In the genomic region with DNA sequence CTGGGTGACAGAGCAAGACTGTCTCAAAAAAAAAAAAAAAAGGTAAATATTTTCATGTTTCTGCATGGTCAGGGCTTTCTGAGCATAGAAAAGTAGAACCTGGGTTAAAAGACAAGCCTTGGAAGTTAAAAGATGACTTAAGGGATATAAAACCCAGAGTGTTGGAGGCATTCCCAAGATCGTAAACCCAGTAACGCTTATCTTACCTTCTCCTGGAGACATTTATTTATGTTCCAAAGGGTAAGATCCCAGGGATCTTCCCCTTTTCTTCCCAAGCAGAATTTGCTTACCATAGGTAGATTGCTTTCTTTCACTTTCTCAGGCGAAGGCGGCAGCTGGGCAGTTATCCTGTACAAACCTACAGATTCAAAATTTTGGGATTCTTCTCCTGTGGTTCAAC, we compare ENCODE assay signal across 19 cellular contexts. TPM values are rescaled to one million over a fixed set of nuclear protein-coding genes. Genes with fewer than 3 reads are reported as not detected.
A peak's percentile ranks its signal among the peaks of the same experiment; 100 is the strongest.
DNase-seq lines count a peak whose midpoint lies in the region; ATAC-seq and TF ChIP-seq lines count a peak whose summit lies in the region.
"Had no signal": no experiment of that assay in that cellular context is flagged by ENCODE, and none has a peak within 500 bp of the region (broad histone marks: within the 10 kb centered on the region; RNA-seq: fewer than 3 reads in every experiment).

No MANE protein-coding gene starts in this region.

- TF ChIP-seq CTCF in HEK293 (tag by site-specific recombination; IDR thresholded peaks at IDR 0.05) = no peak

- H3K36me3 ChIP-seq in HEK293 (ENCODE audit: control insufficient read depth in 2 of 2, insufficient read depth in 1 of 2, low read length in 2 of 2) = no peaks in the 10 kb centered on the region
- H3K36me3 ChIP-seq: BLaER1, SJSA1 had no signal

- intact Hi-C loops in left colon (cut with DNase I, micrococcal nuclease) = no loop called here
- intact Hi-C loops in activated T-helper 2 cell treated with anti-CD3 and anti-CD28 coated beads, Interferon-gamma antibody, Interleukin-2, Interleukin-4, amounts not matched to agents 10 μg/mL and 5 μg/mL and 100 μg/mL, durations not matched to agents 14 hours and 24 hours and 36 hours (cut with micrococcal nuclease) = no loop called here
- intact Hi-C loops in activated CD4-positive, alpha-beta T cell treated with anti-CD3 and anti-CD28 coated beads for 36 hours (cut with DNase I, micrococcal nuclease) = no loop called here

- H3K4me1 Mint-ChIP-seq in activated T-helper 2 cell treated with anti-CD3 and anti-CD28 coated beads, Interferon-gamma antibody, Interleukin-2, Interleukin-4, amounts not matched to agents 10 μg/mL and 5 μg/mL and 100 μg/mL, durations not matched to agents 14 hours and 24 hours and 36 hours (ENCODE audit: low read depth) = no peaks in the 10 kb centered on the region
- no peaks in the 10 kb centered on the region for H3K4me1 Mint-ChIP-seq in activated CD4-positive, alpha-beta T cell treated with anti-CD3 and anti-CD28 coated beads for 36 hours
- H3K4me1 Mint-ChIP-seq: CD4-positive, alpha-beta memory T cell had no signal

- H3K27ac ChIP-seq in HEK293 (ENCODE audit: extremely low read depth, low read depth, low read length) = no peak overlapping the region
- H3K27ac ChIP-seq: A549, BLaER1, SJSA1 had no signal

- peak; percentile 45 for DNase-seq in amniotic epithelial cell (ENCODE audit: low read depth)
- DNase-seq in left colon = peak in 1 of 2 donors; percentile 31
- peak; percentile 47 for DNase-seq in renal cortical epithelial cell (ENCODE audit: low read depth)
- no peak for DNase-seq in NCI-H82 treated with DMSO at 0.1 percent for 48 hours (lab: John Stamatoyannopoulos, UW; ENCODE audit: unreplicated experiment)
- no peak for DNase-seq in activated T-helper 2 cell treated with anti-CD3 and anti-CD28 coated beads, Interferon-gamma antibody, Interleukin-2, Interleukin-4, amounts not matched to agents 10 μg/mL and 5 μg/mL and 100 μg/mL, durations not matched to agents 14 hours and 24 hours and 36 hours (ENCODE audit: low spot score)
- DNase-seq in activated CD4-positive, alpha-beta T cell treated with anti-CD3 and anti-CD28 coated beads for 36 hours = no peak
- DNase-seq: Calu3; CD4-positive, alpha-beta memory T cell; MV-4-11; NCI-H187; NCI-H226; NCI-H524; NCI-H82; RPMI8226 had no signal

- no peaks in the 10 kb centered on the region for H3K4me1 ChIP-seq in HEK293 (ENCODE audit: control insufficient read depth, insufficient read depth, low read length)
- H3K4me1 ChIP-seq: A549, BLaER1, SJSA1 had no signal

- POLR2A ChIA-PET in HEK293 (lab: Yijun Ruan, JAX) = interaction anchor here (0.7 kb wide), 1 partner anchor 25 kb away, joined by 4 read pairs; no protein-coding TSS in a partner anchor
- POLR2A ChIA-PET in activated CD4-positive, alpha-beta T cell treated with anti-CD3 and anti-CD28 coated beads for 36 hours (lab: Charles Lee) = no interaction called here

- no peaks in the 10 kb centered on the region for H3K36me3 Mint-ChIP-seq in activated T-helper 2 cell treated with anti-CD3 and anti-CD28 coated beads, Interferon-gamma antibody, Interleukin-2, Interleukin-4, amounts not matched to agents 10 μg/mL and 5 μg/mL and 100 μg/mL, durations not matched to agents 14 hours and 24 hours and 36 hours (ENCODE audit: low read depth)
- H3K36me3 Mint-ChIP-seq in activated CD4-positive, alpha-beta T cell treated with anti-CD3 and anti-CD28 coated beads for 36 hours (ENCODE audit: low read depth) = no peaks in the 10 kb centered on the region
- H3K36me3 Mint-ChIP-seq: CD4-positive, alpha-beta memory T cell had no signal

- no peak overlapping the region for H3K4me3 Mint-ChIP-seq in activated T-helper 2 cell treated with anti-CD3 and anti-CD28 coated beads, Interferon-gamma antibody, Interleukin-2, Interleukin-4, amounts not matched to agents 10 μg/mL and 5 μg/mL and 100 μg/mL, durations not matched to agents 14 hours and 24 hours and 36 hours (ENCODE audit: low read depth)
- no peak overlapping the region for H3K4me3 Mint-ChIP-seq in activated CD4-positive, alpha-beta T cell treated with anti-CD3 and anti-CD28 coated beads for 36 hours
- H3K4me3 Mint-ChIP-seq: CD4-positive, alpha-beta memory T cell had no signal

- no peak overlapping the region for H3K27ac Mint-ChIP-seq in activated T-helper 2 cell treated with anti-CD3 and anti-CD28 coated beads, Interferon-gamma antibody, Interleukin-2, Interleukin-4, amounts not matched to agents 10 μg/mL and 5 μg/mL and 100 μg/mL, durations not matched to agents 14 hours and 24 hours and 36 hours
- H3K27ac Mint-ChIP-seq in activated CD4-positive, alpha-beta T cell treated with anti-CD3 and anti-CD28 coated beads for 36 hours = no peak overlapping the region

- H3K9me3 Mint-ChIP-seq in activated T-helper 2 cell treated with anti-CD3 and anti-CD28 coated beads, Interferon-gamma antibody, Interleukin-2, Interleukin-4, amounts not matched to agents 10 μg/mL and 5 μg/mL and 100 μg/mL, durations not matched to agents 14 hours and 24 hours and 36 hours = no peaks in the 10 kb centered on the region
- no peaks in the 10 kb centered on the region for H3K9me3 Mint-ChIP-seq in activated CD4-positive, alpha-beta T cell treated with anti-CD3 and anti-CD28 coated beads for 36 hours (ENCODE audit: low read depth)
- H3K9me3 Mint-ChIP-seq: CD4-positive, alpha-beta memory T cell had no signal

- CTCF ChIA-PET in HEK293 (lab: Yijun Ruan, JAX) = no interaction called here
- CTCF ChIA-PET in activated CD4-positive, alpha-beta T cell treated with anti-CD3 and anti-CD28 coated beads for 36 hours (lab: Charles Lee) = interaction anchor here (0.5 kb wide), 1 partner anchor 536 kb away, joined by 3 read pairs; no protein-coding TSS in a partner anchor

- H3K27me3 Mint-ChIP-seq in activated T-helper 2 cell treated with anti-CD3 and anti-CD28 coated beads, Interferon-gamma antibody, Interleukin-2, Interleukin-4, amounts not matched to agents 10 μg/mL and 5 μg/mL and 100 μg/mL, durations not matched to agents 14 hours and 24 hours and 36 hours (ENCODE audit: low read depth) = no peaks in the 10 kb centered on the region
- no peaks in the 10 kb centered on the region for H3K27me3 Mint-ChIP-seq in activated CD4-positive, alpha-beta T cell treated with anti-CD3 and anti-CD28 coated beads for 36 hours
- H3K27me3 Mint-ChIP-seq: CD4-positive, alpha-beta memory T cell had no signal

- H3K4me3 ChIP-seq in HEK293 (ENCODE audit: low read depth, low read length) = no peak overlapping the region
- H3K4me3 ChIP-seq: A549, BLaER1, SJSA1 had no signal

- peak; percentile 97 for ATAC-seq in left colon
- ATAC-seq in GM21825 (IDR thresholded peaks at IDR 0.05; ENCODE audit: unreplicated experiment) = no peak
- no peak for ATAC-seq in activated CD4-positive, alpha-beta T cell treated with anti-CD3 and anti-CD28 coated beads for 36 hours
- ATAC-seq: A549 had no signal

- no peaks in the 10 kb centered on the region for H3K9me3 ChIP-seq in HEK293 (ENCODE audit: control insufficient read depth, insufficient read depth, low read depth, low read length)
- H3K9me3 ChIP-seq: A549, BLaER1, SJSA1 had no signal

TF ChIP-seq in HEK293, 187 proteins besides CTCF, POLR2A, EP300 and RAD21:
- TF ChIP-seq ZNF133 (tag by site-specific recombination; IDR thresholded peaks at IDR 0.05) (no peak), PRDM10 (tag by site-specific recombination; IDR thresholded peaks at IDR 0.05) (0 out of 2 replicates have a peak, but pooled peaks have one; percentile 9), ZSCAN23 (tag by site-specific recombination; IDR thresholded peaks at IDR 0.05) (no peak)

RNA-seq across cellular contexts. Expression of gene SUGCT, which starts 22.2 kb away (rescaled TPM):
- total RNA-seq in left colon = 10 to 100 TPM; 10.3 to 18.6 TPM
- 11.8 and 15.3 TPM in 2 replicates for total RNA-seq in renal cortical epithelial cell
- total RNA-seq in activated T-helper 2 cell treated with anti-CD3 and anti-CD28 coated beads, Interferon-gamma antibody, Interleukin-2, Interleukin-4, amounts not matched to agents 10 μg/mL and 5 μg/mL and 100 μg/mL, durations not matched to agents 14 hours and 24 hours and 36 hours = 0.43 and 1.2 TPM in 2 replicates
- 1 to 10 TPM; 1.2 to 1.9 TPM for total RNA-seq in activated CD4-positive, alpha-beta T cell treated with anti-CD3 and anti-CD28 coated beads for 36 hours

RNA-seq across cellular contexts. Expression of gene MPLKIP, which starts 22.6 kb away (rescaled TPM):
- total RNA-seq in left colon (10 to 100 TPM; 34.2 to 36.9 TPM), renal cortical epithelial cell (13.2 and 21.3 TPM in 2 replicates)
- 35.6 and 39.0 TPM in 2 replicates for total RNA-seq in activated T-helper 2 cell treated with anti-CD3 and anti-CD28 coated beads, Interferon-gamma antibody, Interleukin-2, Interleukin-4, amounts not matched to agents 10 μg/mL and 5 μg/mL and 100 μg/mL, durations not matched to agents 14 hours and 24 hours and 36 hours
- total RNA-seq in activated CD4-positive, alpha-beta T cell treated with anti-CD3 and anti-CD28 coated beads for 36 hours = 10 to 100 TPM; 28.5 to 35.2 TPM

Comparison
In these comparisons a context has a peak if more than half of its experiments do, and no peak if none do; other contexts are left out.
1. DNase-seq: peak in amniotic epithelial cell (single experiment) and renal cortical epithelial cell (single experiment); none in NCI-H82 treated with DMSO at 0.1 percent for 48 hours (single experiment), activated T-helper 2 cell treated with anti-CD3 and anti-CD28 coated beads, Interferon-gamma antibody, Interleukin-2, Interleukin-4, amounts not matched to agents 10 μg/mL and 5 μg/mL and 100 μg/mL, durations not matched to agents 14 hours and 24 hours and 36 hours (single experiment) and activated CD4-positive, alpha-beta T cell treated with anti-CD3 and anti-CD28 coated beads for 36 hours (single experiment).